In genomic region chr11:45250035-45250693, GRCh38 we compare ENCODE assay signal across 18 cellular contexts. TPM values are rescaled to one million over a fixed set of nuclear protein-coding genes. Genes with fewer than 3 reads are reported as not detected.
"Had no signal": no experiment of that assay in that cellular context is flagged by ENCODE, and none has a peak within 500 bp of the region (broad histone marks: within the 10 kb centered on the region; RNA-seq: fewer than 3 reads in every experiment).

No MANE protein-coding gene starts in this region.

- ATAC-seq: body of pancreas; left lobe of liver; natural killer cell treated with Interleukin-12 subunit alpha and Interleukin-12 subunit beta and Interleukin-15 and Interleukin-18, amount 100 ng/mL, for 72 hours; psoas muscle; T-helper 17 cell; upper lobe of right lung had no signal

- H3K27ac Mint-ChIP-seq: activated T-helper 2 cell treated with anti-CD3 and anti-CD28 coated beads, Interferon-gamma antibody, Interleukin-2, Interleukin-4, amounts not matched to agents 10 μg/mL and 5 μg/mL and 100 μg/mL, durations not matched to agents 14 hours and 24 hours and 36 hours; natural killer cell treated with Interleukin-12 subunit alpha and Interleukin-12 subunit beta and Interleukin-15 and Interleukin-18, amount 100 ng/mL, for 72 hours; T-helper 17 cell had no signal

- DNase-seq: activated CD4-positive, CD25-positive, alpha-beta regulatory T cell; activated naive CD4-positive, alpha-beta T cell treated with anti-CD3 and anti-CD28 coated beads, Interleukin-2, amount 50 U/mL, for 16 hours; mammary epithelial cell; psoas muscle; sigmoid colon; stimulated activated CD4-positive, alpha-beta T cell treated with anti-CD3 and anti-CD28 coated beads, Interleukin-2, amount 100 ng/mL, for 24 hours; stimulated activated naive CD4-positive, alpha-beta T cell treated with Interleukin-2 at 50 U/mL for 16 hours; T-helper 17 cell; upper lobe of right lung had no signal

- H3K36me3 Mint-ChIP-seq: natural killer cell treated with Interleukin-12 subunit alpha and Interleukin-12 subunit beta and Interleukin-15 and Interleukin-18, amount 100 ng/mL, for 72 hours had no signal

- H3K4me3 ChIP-seq: body of pancreas, esophagus muscularis mucosa, psoas muscle, sigmoid colon, suprapubic skin, upper lobe of right lung had no signal

- H3K4me3 Mint-ChIP-seq: central memory CD8-positive, alpha-beta T cell; natural killer cell treated with Interleukin-12 subunit alpha and Interleukin-12 subunit beta and Interleukin-15 and Interleukin-18, amount 100 ng/mL, for 72 hours; T-helper 17 cell had no signal

- H3K4me1 Mint-ChIP-seq: central memory CD8-positive, alpha-beta T cell; T-helper 17 cell had no signal

- H3K9me3 Mint-ChIP-seq: activated T-helper 2 cell treated with anti-CD3 and anti-CD28 coated beads, Interferon-gamma antibody, Interleukin-2, Interleukin-4, amounts not matched to agents 10 μg/mL and 5 μg/mL and 100 μg/mL, durations not matched to agents 14 hours and 24 hours and 36 hours; central memory CD8-positive, alpha-beta T cell; natural killer cell treated with Interleukin-12 subunit alpha and Interleukin-12 subunit beta and Interleukin-15 and Interleukin-18, amount 100 ng/mL, for 72 hours had no signal

RNA-seq across cellular contexts. Expression of gene SYT13, which starts 36.0 kb away (rescaled TPM):
- total RNA-seq: activated T-helper 2 cell treated with anti-CD3 and anti-CD28 coated beads, Interferon-gamma antibody, Interleukin-2, Interleukin-4, amounts not matched to agents 10 μg/mL and 5 μg/mL and 100 μg/mL, durations not matched to agents 14 hours and 24 hours and 36 hours; fibroblast of villous mesenchyme; natural killer cell treated with Interleukin-12 subunit alpha and Interleukin-12 subunit beta and Interleukin-15 and Interleukin-18, amount 100 ng/mL, for 72 hours; omental fat pad; upper lobe of right lung had no signal
